1 cellular context compared by ENCODE assay signal in the genomic region with DNA sequence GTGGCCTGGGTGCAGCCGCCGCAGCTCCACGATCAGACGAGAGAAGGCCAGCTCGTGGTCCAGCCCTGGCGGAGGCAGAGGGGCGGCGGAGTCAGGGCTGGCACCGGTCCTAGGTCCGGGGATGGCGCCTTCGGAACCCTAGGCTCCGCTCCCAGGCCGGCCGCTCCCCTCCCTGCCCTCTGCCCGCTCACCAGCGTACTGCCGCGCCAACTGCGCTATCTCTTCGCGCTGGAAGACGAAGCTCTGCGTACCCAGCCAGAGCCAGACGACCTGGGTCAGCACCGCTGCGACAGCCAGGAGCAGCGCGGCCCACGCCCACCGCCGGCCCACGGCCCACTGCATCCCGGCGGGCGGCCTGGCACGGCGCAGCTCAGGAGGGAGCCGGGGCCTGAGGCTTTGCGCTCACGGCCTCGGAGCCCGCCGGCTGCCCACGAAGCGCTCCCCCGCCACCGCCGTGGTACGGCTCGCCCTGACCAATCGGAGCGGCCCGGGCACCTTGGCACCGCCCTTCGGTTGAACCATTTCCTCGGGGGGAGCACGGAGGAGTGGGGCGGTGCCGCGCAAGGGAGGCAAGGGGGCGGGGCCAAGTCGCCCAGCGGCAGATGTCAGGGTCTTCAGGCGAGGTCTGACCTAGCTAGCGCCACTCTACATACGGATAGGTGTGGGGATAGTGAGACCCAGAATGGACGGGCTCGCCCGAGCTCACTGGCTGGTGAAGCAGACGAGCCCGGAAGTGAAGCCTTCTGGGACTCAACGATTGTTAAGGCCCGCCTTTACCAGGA.
TF ChIP-seq lines count a peak whose summit lies in the region.

Gene SIGMAR1, minus strand, starts transcription at position 432 of the 782 bp plus-strand sequence. Its CDS starts 90 bp downstream, at position 342.

TF ChIP-seq in GM12878, 131 proteins besides CTCF, POLR2A, EP300 and RAD21 (continued from another document and continues in another):
- TF ChIP-seq NKRF (conservative IDR thresholded peaks at IDR 0.05) (peak; percentile 63), SMC3 (IDR thresholded peaks at IDR 0.05; ENCODE audit: borderline replicate concordance, low read length) (no peak), POU2F2 (IDR thresholded peaks at IDR 0.05; ENCODE audit: borderline replicate concordance, low read depth, low read length) (no peak), CHD4 (IDR thresholded peaks at IDR 0.05) (no peak), HDGF (IDR thresholded peaks at IDR 0.05) (no peak), RB1 (IDR thresholded peaks at IDR 0.05; ENCODE audit: borderline replicate concordance) (no peak), ATF2 (IDR thresholded peaks at IDR 0.05; ENCODE audit: low read length) (no peak), STAT3 (IDR thresholded peaks at IDR 0.05; ENCODE audit: low read depth, low read length) (no peak), HCFC1 (IDR thresholded peaks at IDR 0.05; ENCODE audit: low read length) (no peak; the same call in 1 of the 2 replicates), USF2 (IDR thresholded peaks at IDR 0.05; ENCODE audit: borderline replicate concordance, low read depth, low read length) (no peak), ATF3 (IDR thresholded peaks at IDR 0.05; ENCODE audit: borderline replicate concordance, extremely low read depth, low read depth, low read length) (no peak), NFXL1 (IDR thresholded peaks at IDR 0.05; ENCODE audit: borderline replicate concordance) (peak; percentile 61; the same call in 1 of the 2 replicates), NFIC (IDR thresholded peaks at IDR 0.05; ENCODE audit: low read depth, low read length) (no peak), BCL11A (IDR thresholded peaks at IDR 0.05; ENCODE audit: low read depth, low read length) (no peak), SUPT20H (IDR thresholded peaks at IDR 0.05; ENCODE audit: borderline replicate concordance, control insufficient read depth, low read depth, low read length) (no peak), CREB1 (IDR thresholded peaks at IDR 0.05; ENCODE audit: low read depth) (no peak), ZNF687 (IDR thresholded peaks at IDR 0.05) (peak; percentile 56), NBN (IDR thresholded peaks at IDR 0.05) (peak; percentile 39; the same call in 1 of the 2 replicates), TBL1XR1 (IDR thresholded peaks at IDR 0.05; ENCODE audit: low read depth, low read length) (0 out of 2 replicates have a peak, but pooled peaks have one; percentile 19), EGR1 (IDR thresholded peaks at IDR 0.05; ENCODE audit: borderline replicate concordance in 1 of 2, low read depth in 2 of 2, low read length in 2 of 2) (peak in 1 of 2 experiments; percentile 54; a peak in 1 of 3 replicates), FOXK2 (IDR thresholded peaks at IDR 0.05) (peak; percentile 96), RELB (IDR thresholded peaks at IDR 0.05; ENCODE audit: low read depth) (peak; percentile 34; the same call in 1 of the 2 replicates), CBX5 (IDR thresholded peaks at IDR 0.05; ENCODE audit: low read depth) (no peak), SMAD5 (IDR thresholded peaks at IDR 0.05; ENCODE audit: low read depth) (peak; percentile 56; the same call in 1 of the 2 replicates), EED (IDR thresholded peaks at IDR 0.05; ENCODE audit: low read depth) (no peak), WRNIP1 (IDR thresholded peaks at IDR 0.05; ENCODE audit: borderline replicate concordance, low read depth, low read length) (no peak), ASH2L (IDR thresholded peaks at IDR 0.05; ENCODE audit: borderline replicate concordance, low read depth) (no peak), DPF2 (IDR thresholded peaks at IDR 0.05) (peak; percentile 70)
- TF ChIP-seq, protein P1, sequence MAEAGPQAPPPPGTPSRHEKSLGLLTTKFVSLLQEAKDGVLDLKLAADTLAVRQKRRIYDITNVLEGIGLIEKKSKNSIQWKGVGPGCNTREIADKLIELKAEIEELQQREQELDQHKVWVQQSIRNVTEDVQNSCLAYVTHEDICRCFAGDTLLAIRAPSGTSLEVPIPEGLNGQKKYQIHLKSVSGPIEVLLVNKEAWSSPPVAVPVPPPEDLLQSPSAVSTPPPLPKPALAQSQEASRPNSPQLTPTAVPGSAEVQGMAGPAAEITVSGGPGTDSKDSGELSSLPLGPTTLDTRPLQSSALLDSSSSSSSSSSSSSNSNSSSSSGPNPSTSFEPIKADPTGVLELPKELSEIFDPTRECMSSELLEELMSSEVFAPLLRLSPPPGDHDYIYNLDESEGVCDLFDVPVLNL (IDR thresholded peaks at IDR 0.05; ENCODE audit: low read depth, low read length), result peak; percentile 19; the same call in 1 of the 2 replicates
- TF ChIP-seq, protein P2, sequence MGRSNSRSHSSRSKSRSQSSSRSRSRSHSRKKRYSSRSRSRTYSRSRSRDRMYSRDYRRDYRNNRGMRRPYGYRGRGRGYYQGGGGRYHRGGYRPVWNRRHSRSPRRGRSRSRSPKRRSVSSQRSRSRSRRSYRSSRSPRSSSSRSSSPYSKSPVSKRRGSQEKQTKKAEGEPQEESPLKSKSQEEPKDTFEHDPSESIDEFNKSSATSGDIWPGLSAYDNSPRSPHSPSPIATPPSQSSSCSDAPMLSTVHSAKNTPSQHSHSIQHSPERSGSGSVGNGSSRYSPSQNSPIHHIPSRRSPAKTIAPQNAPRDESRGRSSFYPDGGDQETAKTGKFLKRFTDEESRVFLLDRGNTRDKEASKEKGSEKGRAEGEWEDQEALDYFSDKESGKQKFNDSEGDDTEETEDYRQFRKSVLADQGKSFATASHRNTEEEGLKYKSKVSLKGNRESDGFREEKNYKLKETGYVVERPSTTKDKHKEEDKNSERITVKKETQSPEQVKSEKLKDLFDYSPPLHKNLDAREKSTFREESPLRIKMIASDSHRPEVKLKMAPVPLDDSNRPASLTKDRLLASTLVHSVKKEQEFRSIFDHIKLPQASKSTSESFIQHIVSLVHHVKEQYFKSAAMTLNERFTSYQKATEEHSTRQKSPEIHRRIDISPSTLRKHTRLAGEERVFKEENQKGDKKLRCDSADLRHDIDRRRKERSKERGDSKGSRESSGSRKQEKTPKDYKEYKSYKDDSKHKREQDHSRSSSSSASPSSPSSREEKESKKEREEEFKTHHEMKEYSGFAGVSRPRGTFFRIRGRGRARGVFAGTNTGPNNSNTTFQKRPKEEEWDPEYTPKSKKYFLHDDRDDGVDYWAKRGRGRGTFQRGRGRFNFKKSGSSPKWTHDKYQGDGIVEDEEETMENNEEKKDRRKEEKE (IDR thresholded peaks at IDR 0.05), result peak; percentile 88
- TF ChIP-seq, protein P3, sequence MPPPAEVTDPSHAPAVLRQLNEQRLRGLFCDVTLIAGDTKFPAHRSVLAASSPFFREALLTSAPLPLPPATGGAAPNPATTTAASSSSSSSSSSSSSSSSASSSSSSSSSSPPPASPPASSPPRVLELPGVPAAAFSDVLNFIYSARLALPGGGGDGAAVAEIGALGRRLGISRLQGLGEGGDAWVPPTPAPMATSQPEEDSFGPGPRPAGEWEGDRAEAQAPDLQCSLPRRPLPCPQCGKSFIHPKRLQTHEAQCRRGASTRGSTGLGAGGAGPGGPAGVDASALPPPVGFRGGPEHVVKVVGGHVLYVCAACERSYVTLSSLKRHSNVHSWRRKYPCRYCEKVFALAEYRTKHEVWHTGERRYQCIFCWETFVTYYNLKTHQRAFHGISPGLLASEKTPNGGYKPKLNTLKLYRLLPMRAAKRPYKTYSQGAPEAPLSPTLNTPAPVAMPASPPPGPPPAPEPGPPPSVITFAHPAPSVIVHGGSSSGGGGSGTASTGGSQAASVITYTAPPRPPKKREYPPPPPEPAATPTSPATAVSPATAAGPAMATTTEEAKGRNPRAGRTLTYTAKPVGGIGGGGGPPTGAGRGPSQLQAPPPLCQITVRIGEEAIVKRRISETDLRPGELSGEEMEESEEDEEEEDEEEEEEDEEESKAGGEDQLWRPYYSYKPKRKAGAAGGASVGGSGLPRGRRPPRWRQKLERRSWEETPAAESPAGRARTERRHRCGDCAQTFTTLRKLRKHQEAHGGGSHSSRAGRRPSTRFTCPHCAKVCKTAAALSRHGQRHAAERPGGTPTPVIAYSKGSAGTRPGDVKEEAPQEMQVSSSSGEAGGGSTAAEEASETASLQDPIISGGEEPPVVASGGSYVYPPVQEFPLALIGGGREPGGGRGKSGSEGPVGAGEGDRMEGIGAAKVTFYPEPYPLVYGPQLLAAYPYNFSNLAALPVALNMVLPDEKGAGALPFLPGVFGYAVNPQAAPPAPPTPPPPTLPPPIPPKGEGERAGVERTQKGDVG (CRISPR knock-in tag; IDR thresholded peaks at IDR 0.05), result no peak
- TF ChIP-seq, protein P4, sequence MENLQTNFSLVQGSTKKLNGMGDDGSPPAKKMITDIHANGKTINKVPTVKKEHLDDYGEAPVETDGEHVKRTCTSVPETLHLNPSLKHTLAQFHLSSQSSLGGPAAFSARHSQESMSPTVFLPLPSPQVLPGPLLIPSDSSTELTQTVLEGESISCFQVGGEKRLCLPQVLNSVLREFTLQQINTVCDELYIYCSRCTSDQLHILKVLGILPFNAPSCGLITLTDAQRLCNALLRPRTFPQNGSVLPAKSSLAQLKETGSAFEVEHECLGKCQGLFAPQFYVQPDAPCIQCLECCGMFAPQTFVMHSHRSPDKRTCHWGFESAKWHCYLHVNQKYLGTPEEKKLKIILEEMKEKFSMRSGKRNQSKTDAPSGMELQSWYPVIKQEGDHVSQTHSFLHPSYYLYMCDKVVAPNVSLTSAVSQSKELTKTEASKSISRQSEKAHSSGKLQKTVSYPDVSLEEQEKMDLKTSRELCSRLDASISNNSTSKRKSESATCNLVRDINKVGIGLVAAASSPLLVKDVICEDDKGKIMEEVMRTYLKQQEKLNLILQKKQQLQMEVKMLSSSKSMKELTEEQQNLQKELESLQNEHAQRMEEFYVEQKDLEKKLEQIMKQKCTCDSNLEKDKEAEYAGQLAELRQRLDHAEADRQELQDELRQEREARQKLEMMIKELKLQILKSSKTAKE (IDR thresholded peaks at IDR 0.05; ENCODE audit: low read depth, poor library complexity, severe bottlenecking), result no peak
